In the genomic region with DNA sequence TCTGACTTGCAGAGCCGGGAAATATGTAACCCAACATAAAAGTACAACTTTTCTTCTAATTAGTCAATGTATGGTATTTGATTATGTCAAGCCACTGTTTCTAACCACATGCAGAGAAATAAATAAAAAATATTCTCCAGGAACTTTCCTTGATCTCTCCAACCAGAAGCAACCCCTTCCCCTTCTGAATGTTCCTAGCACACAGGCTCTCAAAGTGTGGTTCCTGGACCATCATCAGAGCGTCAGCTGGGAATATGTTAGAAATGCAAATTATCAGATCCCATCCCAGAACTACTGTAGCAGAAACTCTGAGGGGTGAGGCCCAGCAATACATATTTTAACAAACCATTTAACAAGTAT, we compare ENCODE assay signal across 1 cellular context.
TF ChIP-seq lines count a peak whose summit lies in the region.

No MANE protein-coding gene starts in this region.

TF ChIP-seq in GM23338, 12 proteins besides CTCF, POLR2A, EP300 and RAD21 (continued from another document):
- TF ChIP-seq, protein P1, sequence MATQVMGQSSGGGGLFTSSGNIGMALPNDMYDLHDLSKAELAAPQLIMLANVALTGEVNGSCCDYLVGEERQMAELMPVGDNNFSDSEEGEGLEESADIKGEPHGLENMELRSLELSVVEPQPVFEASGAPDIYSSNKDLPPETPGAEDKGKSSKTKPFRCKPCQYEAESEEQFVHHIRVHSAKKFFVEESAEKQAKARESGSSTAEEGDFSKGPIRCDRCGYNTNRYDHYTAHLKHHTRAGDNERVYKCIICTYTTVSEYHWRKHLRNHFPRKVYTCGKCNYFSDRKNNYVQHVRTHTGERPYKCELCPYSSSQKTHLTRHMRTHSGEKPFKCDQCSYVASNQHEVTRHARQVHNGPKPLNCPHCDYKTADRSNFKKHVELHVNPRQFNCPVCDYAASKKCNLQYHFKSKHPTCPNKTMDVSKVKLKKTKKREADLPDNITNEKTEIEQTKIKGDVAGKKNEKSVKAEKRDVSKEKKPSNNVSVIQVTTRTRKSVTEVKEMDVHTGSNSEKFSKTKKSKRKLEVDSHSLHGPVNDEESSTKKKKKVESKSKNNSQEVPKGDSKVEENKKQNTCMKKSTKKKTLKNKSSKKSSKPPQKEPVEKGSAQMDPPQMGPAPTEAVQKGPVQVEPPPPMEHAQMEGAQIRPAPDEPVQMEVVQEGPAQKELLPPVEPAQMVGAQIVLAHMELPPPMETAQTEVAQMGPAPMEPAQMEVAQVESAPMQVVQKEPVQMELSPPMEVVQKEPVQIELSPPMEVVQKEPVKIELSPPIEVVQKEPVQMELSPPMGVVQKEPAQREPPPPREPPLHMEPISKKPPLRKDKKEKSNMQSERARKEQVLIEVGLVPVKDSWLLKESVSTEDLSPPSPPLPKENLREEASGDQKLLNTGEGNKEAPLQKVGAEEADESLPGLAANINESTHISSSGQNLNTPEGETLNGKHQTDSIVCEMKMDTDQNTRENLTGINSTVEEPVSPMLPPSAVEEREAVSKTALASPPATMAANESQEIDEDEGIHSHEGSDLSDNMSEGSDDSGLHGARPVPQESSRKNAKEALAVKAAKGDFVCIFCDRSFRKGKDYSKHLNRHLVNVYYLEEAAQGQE (IDR thresholded peaks at IDR 0.05; ENCODE audit: unreplicated experiment) = no peak
- no peak for TF ChIP-seq EZH2phosphoT487 (IDR thresholded peaks at IDR 0.05; ENCODE audit: unreplicated experiment)
